23 cellular contexts compared by ENCODE assay signal in the genomic region with DNA sequence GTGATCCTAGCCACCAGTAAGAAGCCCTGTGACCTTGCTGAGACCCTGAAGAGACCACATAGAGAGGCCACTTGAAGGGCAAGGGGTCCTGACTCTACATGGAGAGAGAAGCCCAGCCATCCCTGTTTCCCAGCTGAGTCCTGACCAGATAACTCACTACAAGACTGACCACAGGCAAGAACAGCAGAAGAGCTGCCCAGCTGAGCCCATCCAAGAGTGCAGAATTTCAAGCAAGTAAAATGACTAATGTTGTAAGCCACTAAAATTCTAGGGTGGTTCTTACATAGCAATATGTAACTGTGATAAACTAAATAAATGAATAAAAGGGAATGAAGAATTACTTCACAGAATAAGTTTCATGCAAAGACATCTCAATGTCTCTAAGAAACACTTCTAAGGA.
"Had no signal": no experiment of that assay in that cellular context is flagged by ENCODE, and none has a peak within 500 bp of the region (broad histone marks: within the 10 kb centered on the region; RNA-seq: fewer than 3 reads in every experiment).

No MANE protein-coding gene starts in this region.

- H3K4me3 Mint-ChIP-seq: effector memory CD8-positive, alpha-beta T cell; endodermal cell had no signal

- H3K4me1 Mint-ChIP-seq: endodermal cell had no signal

- DNase-seq: cerebellar nuclear complex; effector CD8-positive, alpha-beta T cell; effector memory CD8-positive, alpha-beta T cell; endodermal cell; erythroblast; esophagus squamous epithelium; foreskin fibroblast; foreskin melanocyte; gastrocnemius medialis; glutamatergic neuron; head of caudate nucleus; heart right ventricle; hippocampal formation; left cardiac atrium; left lung; left ventricle myocardium superior; lower lobe of right lung; mesendoderm; midbrain; mucosa of descending colon had no signal

- H3K27me3 ChIP-seq: esophagus squamous epithelium, gastrocnemius medialis, heart right ventricle, left lung had no signal

- H3K9me3 Mint-ChIP-seq: effector memory CD8-positive, alpha-beta T cell had no signal

- H3K27ac Mint-ChIP-seq: endodermal cell had no signal

- H3K9me3 ChIP-seq: esophagus squamous epithelium, gastrocnemius medialis, lower lobe of right lung had no signal

- H3K4me3 ChIP-seq: coronary artery, esophagus squamous epithelium, gastrocnemius medialis, heart right ventricle, left lung, lower lobe of right lung, mucosa of descending colon had no signal

- H3K27ac ChIP-seq: coronary artery, epithelial cell of prostate, esophagus squamous epithelium, gastrocnemius medialis, heart right ventricle, left lung, lower lobe of right lung had no signal

- H3K4me1 ChIP-seq: esophagus squamous epithelium, gastrocnemius medialis, left lung, lower lobe of right lung had no signal

- H3K27me3 Mint-ChIP-seq: effector memory CD8-positive, alpha-beta T cell had no signal

- H3K36me3 ChIP-seq: esophagus squamous epithelium, gastrocnemius medialis, left lung, lower lobe of right lung had no signal

- ATAC-seq: esophagus mucosa, gastrocnemius medialis, heart right ventricle, left cardiac atrium, left lung, left ventricle myocardium superior, lower lobe of right lung, mucosa of descending colon had no signal
